Comparison of ENCODE assay signal across 8 cellular contexts in genomic region chr2:204110250-204111183, GRCh38.
A peak's percentile ranks its signal among the peaks of the same experiment; 100 is the strongest.
DNase-seq lines count a peak whose midpoint lies in the region; ATAC-seq and TF ChIP-seq lines count a peak whose summit lies in the region.

No MANE protein-coding gene starts in this region.

- DNase-seq in GM10266 (ENCODE audit: extremely low spot score) (peak; percentile 23), RPMI7951 (ENCODE audit: low read depth) (peak; percentile 23), neural crest cell (ENCODE audit: low read depth, low spot score) (no peak), uterus (peak in 1 of 2 donors; percentile 18), NOMO-1 (lab: John Stamatoyannopoulos, UW; ENCODE audit: unreplicated experiment in 2 of 2) (no peak), NCI-H2171 (lab: John Stamatoyannopoulos, UW) (no peak)

- ATAC-seq in HG02610 (IDR thresholded peaks at IDR 0.05; ENCODE audit: unreplicated experiment), result peak; percentile 94

- peak overlapping the region; percentile 15 for H3K27ac Mint-ChIP-seq in activated naive CD4-positive, alpha-beta T cell treated with anti-CD3 and anti-CD28 coated beads, Interleukin-2, amount 50 U/mL, for 24 hours
- peak overlapping the region; percentile 95 for H3K27ac Mint-ChIP-seq in neural crest cell (ENCODE audit: unreplicated experiment)

- intact Hi-C loops in uterus (cut with DNase I; ENCODE audit: low total_unique reads), result no loop called here

- H3K9me3 ChIP-seq in uterus, result no peaks in the 10 kb centered on the region

- peaks cover 0 to 8% of the 10 kb centered on the region in 2 donors for H3K4me1 ChIP-seq in uterus

- H3K27me3 Mint-ChIP-seq in activated naive CD4-positive, alpha-beta T cell treated with anti-CD3 and anti-CD28 coated beads, Interleukin-2, amount 50 U/mL, for 24 hours, result no peaks in the 10 kb centered on the region
- no peaks in the 10 kb centered on the region for H3K27me3 Mint-ChIP-seq in neural crest cell (ENCODE audit: low read depth)

- TF ChIP-seq CTCF in GM10266 (IDR thresholded peaks at IDR 0.05; ENCODE audit: control insufficient read depth, insufficient read depth, low read depth, missing control alignments), result no peak
- no peak for TF ChIP-seq CTCF in neural crest cell (conservative IDR thresholded peaks at IDR 0.05)
- TF ChIP-seq CTCF in uterus (IDR thresholded peaks at IDR 0.05), result no peak

- peak overlapping the region; percentile 78 to 83 for H3K27ac ChIP-seq in uterus

- peaks cover 65% of the 10 kb centered on the region for H3K4me1 Mint-ChIP-seq in activated naive CD4-positive, alpha-beta T cell treated with anti-CD3 and anti-CD28 coated beads, Interleukin-2, amount 50 U/mL, for 24 hours
- peaks cover 64% of the 10 kb centered on the region for H3K4me1 Mint-ChIP-seq in neural crest cell

- no peaks in the 10 kb centered on the region for H3K36me3 ChIP-seq in uterus

- H3K36me3 Mint-ChIP-seq in activated naive CD4-positive, alpha-beta T cell treated with anti-CD3 and anti-CD28 coated beads, Interleukin-2, amount 50 U/mL, for 24 hours, result no peaks in the 10 kb centered on the region
- no peaks in the 10 kb centered on the region for H3K36me3 Mint-ChIP-seq in neural crest cell (ENCODE audit: low read depth)

- peak overlapping the region; percentile 66 for H3K4me3 Mint-ChIP-seq in activated naive CD4-positive, alpha-beta T cell treated with anti-CD3 and anti-CD28 coated beads, Interleukin-2, amount 50 U/mL, for 24 hours
- H3K4me3 Mint-ChIP-seq in neural crest cell, result peak overlapping the region; percentile 9

- TF ChIP-seq POLR2A in uterus (IDR thresholded peaks at IDR 0.05), result no peak

- H3K9me3 Mint-ChIP-seq in activated naive CD4-positive, alpha-beta T cell treated with anti-CD3 and anti-CD28 coated beads, Interleukin-2, amount 50 U/mL, for 24 hours, result no peaks in the 10 kb centered on the region
- no peaks in the 10 kb centered on the region for H3K9me3 Mint-ChIP-seq in neural crest cell

- H3K4me3 ChIP-seq in uterus, result no peak overlapping the region

- H3K27me3 ChIP-seq in uterus, result no peaks in the 10 kb centered on the region

Comparison
In these comparisons a context has a peak if more than half of its experiments do, and no peak if none do; other contexts are left out.
1. DNase-seq: peak in GM10266 (single experiment) and RPMI7951 (single experiment); none in neural crest cell (single experiment), NOMO-1 (0 of 2) and NCI-H2171 (single experiment).